ENCODE assay signal across 15 cellular contexts in the genomic region with DNA sequence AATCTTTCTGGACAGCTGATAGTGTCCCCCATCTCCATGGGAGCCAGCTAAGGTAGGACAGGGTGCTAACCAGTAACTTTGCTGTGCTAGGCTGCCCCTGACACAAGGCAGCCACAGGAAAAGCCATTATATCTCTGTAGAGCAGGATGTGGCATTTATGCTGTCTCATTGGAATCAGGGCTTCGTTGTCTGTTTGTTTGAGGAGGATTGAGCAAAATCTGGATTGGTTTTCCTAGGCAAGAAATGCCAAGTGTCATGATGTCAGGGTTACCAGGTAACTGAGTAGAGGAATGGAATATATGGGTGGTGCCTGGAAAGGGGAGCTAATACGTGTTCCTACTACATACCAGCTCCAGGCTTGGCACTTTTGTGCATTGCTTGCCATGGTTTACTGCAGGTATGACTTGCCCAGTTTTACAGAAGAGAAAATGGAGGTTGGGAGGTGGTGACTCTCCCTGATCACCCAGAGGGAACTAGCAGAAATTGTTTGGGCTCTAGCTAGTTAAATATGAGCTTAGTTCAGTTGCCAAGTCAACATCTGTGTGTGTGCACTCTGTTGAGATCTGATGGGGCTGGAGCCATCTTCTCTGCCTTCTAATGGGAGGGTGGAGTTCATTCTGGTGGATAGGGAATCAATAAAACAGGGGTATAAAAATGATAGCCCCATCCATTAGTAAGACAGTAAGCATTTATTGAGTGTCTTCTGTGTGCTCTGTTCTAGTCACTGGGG. TPM values are rescaled to one million over a fixed set of nuclear protein-coding genes. Genes with fewer than 3 reads are reported as not detected.
"Had no signal": no experiment of that assay in that cellular context is flagged by ENCODE, and none has a peak within 500 bp of the region (broad histone marks: within the 10 kb centered on the region; RNA-seq: fewer than 3 reads in every experiment).

No MANE protein-coding gene starts in this region.

- H3K36me3 ChIP-seq: breast epithelium, heart left ventricle, left ventricle myocardium inferior, thoracic aorta had no signal

- FAIRE-seq: colon, endothelial cell of umbilical vein had no signal

- H3K27me3 ChIP-seq: breast epithelium, foreskin keratinocyte, heart left ventricle had no signal

- DNase-seq: activated CD4-positive, alpha-beta T cell treated with anti-CD3 and anti-CD28 coated beads for 48 hours; activated effector memory CD4-positive, alpha-beta T cell treated with anti-CD3 and anti-CD28 coated beads, Interleukin-2, amount 50 U/mL, for 16 hours; anterior cingulate cortex; foreskin keratinocyte; heart left ventricle; left ventricle myocardium inferior; nephron progenitor cell; stimulated activated CD4-positive, alpha-beta T cell treated with anti-CD3 and anti-CD28 coated beads, Interleukin-4, amount 100 ng/mL, for 1 hour; stimulated activated CD8-positive, alpha-beta memory T cell treated with anti-CD3 and anti-CD28 coated beads, Interleukin-4, amount 100 ng/mL, for 48 hours had no signal

- H3K4me3 ChIP-seq: breast epithelium, heart left ventricle, left ventricle myocardium inferior, thoracic aorta had no signal

- ATAC-seq: activated naive CD4-positive, alpha-beta T cell treated with anti-CD3 and anti-CD28 coated beads, Interleukin-2, amount 50 U/mL, for 72 hours; foreskin keratinocyte; WTC11 had no signal

- H3K27ac ChIP-seq: breast epithelium, foreskin keratinocyte, heart left ventricle, left ventricle myocardium inferior, thoracic aorta had no signal

- H3K4me1 ChIP-seq: breast epithelium, foreskin keratinocyte had no signal

- H3K9me3 ChIP-seq: breast epithelium, heart left ventricle, left ventricle myocardium inferior, thoracic aorta had no signal

RNA-seq across cellular contexts. Expression of gene GNAO1, which starts 33.9 kb away (rescaled TPM):
- total RNA-seq: endothelial cell of umbilical vein had no signal
- polyA plus RNA-seq: endothelial cell of umbilical vein had no signal
